In the genomic region with DNA sequence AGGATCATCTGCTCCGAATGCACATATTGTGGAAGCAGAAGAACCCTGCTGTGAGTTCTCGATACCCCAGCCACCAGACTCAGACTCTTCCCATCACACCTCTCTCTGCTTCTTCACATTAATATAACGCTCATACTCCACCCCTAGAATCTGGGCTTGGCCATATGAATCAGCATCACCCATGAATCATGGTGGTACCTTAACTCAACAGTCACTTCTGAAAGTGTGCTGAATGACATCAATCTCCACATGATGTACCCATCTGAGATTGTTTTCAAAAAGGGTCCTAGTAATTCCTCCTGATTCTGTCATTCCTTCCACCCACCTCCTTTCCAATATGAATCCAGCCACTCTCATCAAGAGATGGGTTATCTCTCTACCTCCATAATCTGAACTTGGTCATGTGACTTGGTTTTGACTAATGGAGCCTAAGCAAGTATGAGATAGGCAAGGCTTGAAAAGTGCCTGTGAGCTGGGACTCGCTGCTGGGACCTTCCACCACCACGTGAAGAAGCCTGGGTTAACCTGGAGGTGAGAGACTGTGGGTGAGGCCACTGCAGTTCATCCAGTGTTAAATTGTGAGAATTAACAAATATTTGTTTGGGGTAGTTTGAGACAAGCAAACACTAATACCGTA, we compare ENCODE assay signal across 1 cellular context.
TF ChIP-seq lines count a peak whose summit lies in the region.

No MANE protein-coding gene starts in this region.

TF ChIP-seq in HepG2, 621 proteins besides CTCF, POLR2A, EP300 and RAD21:
- TF ChIP-seq ZNF615 (CRISPR knock-in tag; IDR thresholded peaks at IDR 0.05; ENCODE audit: borderline replicate concordance), result no peak
- TF ChIP-seq, protein P1, sequence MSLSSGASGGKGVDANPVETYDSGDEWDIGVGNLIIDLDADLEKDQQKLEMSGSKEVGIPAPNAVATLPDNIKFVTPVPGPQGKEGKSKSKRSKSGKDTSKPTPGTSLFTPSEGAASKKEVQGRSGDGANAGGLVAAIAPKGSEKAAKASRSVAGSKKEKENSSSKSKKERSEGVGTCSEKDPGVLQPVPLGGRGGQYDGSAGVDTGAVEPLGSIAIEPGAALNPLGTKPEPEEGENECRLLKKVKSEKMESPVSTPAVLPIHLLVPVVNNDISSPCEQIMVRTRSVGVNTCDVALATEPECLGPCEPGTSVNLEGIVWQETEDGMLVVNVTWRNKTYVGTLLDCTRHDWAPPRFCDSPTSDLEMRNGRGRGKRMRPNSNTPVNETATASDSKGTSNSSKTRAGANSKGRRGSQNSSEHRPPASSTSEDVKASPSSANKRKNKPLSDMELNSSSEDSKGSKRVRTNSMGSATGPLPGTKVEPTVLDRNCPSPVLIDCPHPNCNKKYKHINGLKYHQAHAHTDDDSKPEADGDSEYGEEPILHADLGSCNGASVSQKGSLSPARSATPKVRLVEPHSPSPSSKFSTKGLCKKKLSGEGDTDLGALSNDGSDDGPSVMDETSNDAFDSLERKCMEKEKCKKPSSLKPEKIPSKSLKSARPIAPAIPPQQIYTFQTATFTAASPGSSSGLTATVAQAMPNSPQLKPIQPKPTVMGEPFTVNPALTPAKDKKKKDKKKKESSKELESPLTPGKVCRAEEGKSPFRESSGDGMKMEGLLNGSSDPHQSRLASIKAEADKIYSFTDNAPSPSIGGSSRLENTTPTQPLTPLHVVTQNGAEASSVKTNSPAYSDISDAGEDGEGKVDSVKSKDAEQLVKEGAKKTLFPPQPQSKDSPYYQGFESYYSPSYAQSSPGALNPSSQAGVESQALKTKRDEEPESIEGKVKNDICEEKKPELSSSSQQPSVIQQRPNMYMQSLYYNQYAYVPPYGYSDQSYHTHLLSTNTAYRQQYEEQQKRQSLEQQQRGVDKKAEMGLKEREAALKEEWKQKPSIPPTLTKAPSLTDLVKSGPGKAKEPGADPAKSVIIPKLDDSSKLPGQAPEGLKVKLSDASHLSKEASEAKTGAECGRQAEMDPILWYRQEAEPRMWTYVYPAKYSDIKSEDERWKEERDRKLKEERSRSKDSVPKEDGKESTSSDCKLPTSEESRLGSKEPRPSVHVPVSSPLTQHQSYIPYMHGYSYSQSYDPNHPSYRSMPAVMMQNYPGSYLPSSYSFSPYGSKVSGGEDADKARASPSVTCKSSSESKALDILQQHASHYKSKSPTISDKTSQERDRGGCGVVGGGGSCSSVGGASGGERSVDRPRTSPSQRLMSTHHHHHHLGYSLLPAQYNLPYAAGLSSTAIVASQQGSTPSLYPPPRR (CRISPR knock-in tag; IDR thresholded peaks at IDR 0.05; ENCODE audit: borderline replicate concordance), result peak; percentile 46; the same call in 1 of the 2 replicates
- TF ChIP-seq, protein P2, sequence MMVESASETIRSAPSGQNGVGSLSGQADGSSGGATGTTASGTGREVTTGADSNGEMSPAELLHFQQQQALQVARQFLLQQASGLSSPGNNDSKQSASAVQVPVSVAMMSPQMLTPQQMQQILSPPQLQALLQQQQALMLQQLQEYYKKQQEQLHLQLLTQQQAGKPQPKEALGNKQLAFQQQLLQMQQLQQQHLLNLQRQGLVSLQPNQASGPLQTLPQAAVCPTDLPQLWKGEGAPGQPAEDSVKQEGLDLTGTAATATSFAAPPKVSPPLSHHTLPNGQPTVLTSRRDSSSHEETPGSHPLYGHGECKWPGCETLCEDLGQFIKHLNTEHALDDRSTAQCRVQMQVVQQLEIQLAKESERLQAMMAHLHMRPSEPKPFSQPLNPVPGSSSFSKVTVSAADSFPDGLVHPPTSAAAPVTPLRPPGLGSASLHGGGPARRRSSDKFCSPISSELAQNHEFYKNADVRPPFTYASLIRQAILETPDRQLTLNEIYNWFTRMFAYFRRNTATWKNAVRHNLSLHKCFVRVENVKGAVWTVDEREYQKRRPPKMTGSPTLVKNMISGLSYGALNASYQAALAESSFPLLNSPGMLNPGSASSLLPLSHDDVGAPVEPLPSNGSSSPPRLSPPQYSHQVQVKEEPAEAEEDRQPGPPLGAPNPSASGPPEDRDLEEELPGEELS (CRISPR knock-in tag; IDR thresholded peaks at IDR 0.05), result 0 out of 2 replicates have a peak, but pooled peaks have one; percentile 24
- 0 out of 2 replicates have a peak, but pooled peaks have one; percentile 44 for TF ChIP-seq POLR2AphosphoS2 (IDR thresholded peaks at IDR 0.05; ENCODE audit: low read depth, low read length)
- TF ChIP-seq ZNF468 (CRISPR knock-in tag; IDR thresholded peaks at IDR 0.05), result no peak
